In genomic region chr11:3873712-3874349, GRCh38 we compare ENCODE assay signal across 21 cellular contexts. TPM values are rescaled to one million over a fixed set of nuclear protein-coding genes. Genes with fewer than 3 reads are reported as not detected.
DNase-seq lines count a peak whose midpoint lies in the region; ATAC-seq and TF ChIP-seq lines count a peak whose summit lies in the region.
"Had no signal": no experiment of that assay in that cellular context is flagged by ENCODE, and none has a peak within 500 bp of the region (broad histone marks: within the 10 kb centered on the region; RNA-seq: fewer than 3 reads in every experiment).

No MANE protein-coding gene starts in this region.

- BruUV-seq in IMR-90 (replicated peaks; lab: Mats Ljungman, UMichigan), result no TSS peak

- H3K36me3 Mint-ChIP-seq in activated CD4-positive, alpha-beta T cell treated with anti-CD3 and anti-CD28 coated beads, Interleukin-2, amount 10 ng/mL, durations not matched to agents 7 days and 5 days (ENCODE audit: low read depth), result peaks cover 23% of the 10 kb centered on the region
- H3K36me3 Mint-ChIP-seq in activated CD4-positive, alpha-beta T cell treated with anti-CD3 and anti-CD28 coated beads, Interleukin-2, amount 10 ng/mL, durations not matched to agents 24 days and 14 days (ENCODE audit: low read depth), result peaks cover 20% of the 10 kb centered on the region
- no peaks in the 10 kb centered on the region for H3K36me3 Mint-ChIP-seq in activated B cell treated with CpG ODN at 0.5 μM for 24 hours (ENCODE audit: low read depth)

- TF ChIP-seq RAD21 in IMR-90 (IDR thresholded peaks at IDR 0.05; ENCODE audit: low read length), result no peak

- H3K36me3 ChIP-seq in IMR-90 (ENCODE audit: control insufficient read depth, insufficient read depth, low read length) (no peaks in the 10 kb centered on the region), psoas muscle (ENCODE audit: insufficient read depth in 1 of 2, low read depth in 1 of 2) (no peaks in the 10 kb centered on the region)
- H3K36me3 ChIP-seq: pancreas, right lobe of liver had no signal

- peaks cover 18 to 22% of the 10 kb centered on the region in 2 experiments for H3K79me1 ChIP-seq in IMR-90 (ENCODE audit: low read depth in 1 of 2, low read length in 2 of 2)

- H3K23ac ChIP-seq in IMR-90 (ENCODE audit: low read depth, low read length), result no peak overlapping the region

- H3K9me1 ChIP-seq in IMR-90 (ENCODE audit: insufficient read depth, low read length), result peaks cover 3% of the 10 kb centered on the region; the same call in 1 of the 2 replicates

- H3K9me3 Mint-ChIP-seq in activated CD4-positive, alpha-beta T cell treated with anti-CD3 and anti-CD28 coated beads, Interleukin-2, amount 10 ng/mL, durations not matched to agents 7 days and 5 days, result no peaks in the 10 kb centered on the region
- H3K9me3 Mint-ChIP-seq in activated CD4-positive, alpha-beta T cell treated with anti-CD3 and anti-CD28 coated beads, Interleukin-2, amount 10 ng/mL, durations not matched to agents 24 days and 14 days, result no peaks in the 10 kb centered on the region
- H3K9me3 Mint-ChIP-seq in activated B cell treated with CpG ODN at 0.5 μM for 24 hours, result no peaks in the 10 kb centered on the region

- no peak overlapping the region for H4K8ac ChIP-seq in IMR-90 (ENCODE audit: low read depth in 2 of 2, low read length in 2 of 2)

- DNase-seq in activated CD4-positive, alpha-beta T cell treated with anti-CD3 and anti-CD28 coated beads, Interleukin-2, amount 10 ng/mL, durations not matched to agents 7 days and 5 days, result no peak
- DNase-seq in activated CD4-positive, alpha-beta T cell treated with anti-CD3 and anti-CD28 coated beads, Interleukin-2, amount 10 ng/mL, durations not matched to agents 24 days and 14 days, result no peak
- DNase-seq in IMR-90, result no peak
- DNase-seq in activated B cell treated with CpG ODN at 0.5 μM for 24 hours, result no peak
- no peak for DNase-seq in psoas muscle
- no peak for DNase-seq in foreskin melanocyte
- no peak for DNase-seq in KBM-7
- DNase-seq: activated CD4-positive, alpha-beta T cell treated with anti-CD3 and anti-CD28 coated beads, Interleukin-2, amount 50 U/mL, for 48 hours; activated naive CD4-positive, alpha-beta T cell; activated T-cell treated with anti-CD3 and anti-CD28 coated beads for 4 hours; C1 segment of cervical spinal cord; GDM1; GOT3; NCI-H2029; pancreas; right lobe of liver had no signal

- peaks cover 2% of the 10 kb centered on the region; the same call in 1 of the 2 replicates for H3K4me1 ChIP-seq in IMR-90 (ENCODE audit: control insufficient read depth, insufficient read depth, low read length)
- peaks cover 45% of the 10 kb centered on the region for H3K4me1 ChIP-seq in psoas muscle

- H3K9ac ChIP-seq in IMR-90 (ENCODE audit: low read depth, low read length), result no peak overlapping the region

- no peak overlapping the region for H2AK5ac ChIP-seq in IMR-90 (ENCODE audit: low read depth, low read length)

- no peak overlapping the region for H3K4me3 ChIP-seq in IMR-90 (ENCODE audit: insufficient read depth, low read depth, low read length)
- H3K4me3 ChIP-seq in psoas muscle, result no peak overlapping the region
- H3K4me3 ChIP-seq: A549, coronary artery, lung, pancreas, right lobe of liver, SK-N-MC had no signal

- H2BK5ac ChIP-seq in IMR-90 (ENCODE audit: low read depth, low read length, poor library complexity, severe bottlenecking), result no peak overlapping the region

- H3K9me3 ChIP-seq in IMR-90 (ENCODE audit: control insufficient read depth, insufficient read depth, low read length) (no peaks in the 10 kb centered on the region), psoas muscle (no peaks in the 10 kb centered on the region)
- H3K9me3 ChIP-seq: A549, pancreas, right lobe of liver had no signal

- POLR2A ChIA-PET in activated CD4-positive, alpha-beta T cell treated with anti-CD3 and anti-CD28 coated beads, Interleukin-2, amount 10 ng/mL, durations not matched to agents 7 days and 5 days (lab: Charles Lee), result no interaction called here
- POLR2A ChIA-PET in IMR-90 (lab: Charles Lee; ENCODE audit: unreplicated experiment) (no interaction called here), activated B cell treated with CpG ODN at 0.5 μM for 24 hours (lab: Charles Lee) (interaction anchor here (0.6 to 2.9 kb wide), 9 partner anchors 9 to 92 kb away, joined by 3 to 44 read pairs (median 11); partner anchors contain the start of genes RHOG and STIM1)

- H3K4me2 ChIP-seq in IMR-90 (ENCODE audit: low read depth, low read length), result no peak overlapping the region
- H3K4me2 ChIP-seq: A549 had no signal

- no peak overlapping the region for H3K4me3 Mint-ChIP-seq in activated CD4-positive, alpha-beta T cell treated with anti-CD3 and anti-CD28 coated beads, Interleukin-2, amount 10 ng/mL, durations not matched to agents 7 days and 5 days
- no peak overlapping the region for H3K4me3 Mint-ChIP-seq in activated CD4-positive, alpha-beta T cell treated with anti-CD3 and anti-CD28 coated beads, Interleukin-2, amount 10 ng/mL, durations not matched to agents 24 days and 14 days
- peak overlapping the region; percentile 20 for H3K4me3 Mint-ChIP-seq in activated B cell treated with CpG ODN at 0.5 μM for 24 hours

- no peak overlapping the region for H3K27ac ChIP-seq in IMR-90 (ENCODE audit: insufficient read depth, low read length)
- peak overlapping the region; percentile 43 for H3K27ac ChIP-seq in psoas muscle
- H3K27ac ChIP-seq: A549, coronary artery, pancreas, right lobe of liver, SK-N-MC had no signal

- H2BK15ac ChIP-seq in IMR-90 (ENCODE audit: low read depth, low read length), result no peak overlapping the region

- CTCF ChIA-PET in activated CD4-positive, alpha-beta T cell treated with anti-CD3 and anti-CD28 coated beads, Interleukin-2, amount 10 ng/mL, durations not matched to agents 7 days and 5 days (lab: Charles Lee), result interaction anchor here (0.7 to 3.2 kb wide), 9 partner anchors 12 to 199 kb away, joined by 3 to 12 read pairs (median 4); partner anchors contain the start of gene RHOG
- CTCF ChIA-PET in IMR-90 (lab: Yijun Ruan, JAX) (interaction anchor here (1.0 kb wide), 2 partner anchors 7 to 19 kb away, joined by 3 to 4 read pairs; partner anchors contain the start of gene STIM1), activated B cell treated with CpG ODN at 0.5 μM for 24 hours (lab: Charles Lee) (interaction anchor here (0.6 to 1.5 kb wide), 5 partner anchors 19 to 200 kb away, joined by 3 to 17 read pairs (median 5); partner anchors contain the start of gene STIM1)

- no peak overlapping the region for H3K14ac ChIP-seq in IMR-90 (replicated peaks; ENCODE audit: low read depth, low read length)

- in situ Hi-C loops in IMR-90 (cut with MboI; ENCODE audit: low sequenced_read_pairs), result no loop called here
- in situ Hi-C loops in KBM-7 (cut with MboI; ENCODE audit: low pct_unique_long_range_greater_than_20kb, low sequenced_read_pairs), result no loop called here

- H2BK20ac ChIP-seq in IMR-90 (ENCODE audit: low read depth, low read length), result no peak overlapping the region

- no peak for TF ChIP-seq CTCF in IMR-90 (conservative IDR thresholded peaks at IDR 0.05; ENCODE audit: low read depth, low read length)
- TF ChIP-seq CTCF in activated B cell treated with CpG ODN at 0.5 μM for 24 hours (IDR thresholded peaks at IDR 0.05), result no peak
- no peak for TF ChIP-seq CTCF in psoas muscle (IDR thresholded peaks at IDR 0.05)

- no peak overlapping the region for H4K91ac ChIP-seq in IMR-90 (ENCODE audit: insufficient read depth, low read depth, low read length)

- no peak for TF ChIP-seq POLR2A in IMR-90 (IDR thresholded peaks at IDR 0.05; ENCODE audit: low read depth, low read length)

- H3K56ac ChIP-seq in IMR-90 (ENCODE audit: extremely low read depth, insufficient read depth, low read length), result no peak overlapping the region

- H2AFZ ChIP-seq in IMR-90 (replicated peaks; ENCODE audit: low read length, poor library complexity), result peak overlapping the region; percentile 62

- no peaks in the 10 kb centered on the region for H3K27me3 ChIP-seq in IMR-90 (ENCODE audit: control insufficient read depth, insufficient read depth, low read length)
- H3K27me3 ChIP-seq in psoas muscle (ENCODE audit: insufficient read depth in 3 of 3, low read length in 2 of 3), result no peaks in the 10 kb centered on the region
- H3K27me3 ChIP-seq: pancreas, right lobe of liver had no signal

- ATAC-seq in IMR-90 (ENCODE audit: low read depth) (no peak), activated B cell treated with CpG ODN at 0.5 μM for 24 hours (ENCODE audit: low read depth) (peak; percentile 82), psoas muscle (peak in 1 of 4 donors; percentile 21), HG02938 (IDR thresholded peaks at IDR 0.05; ENCODE audit: unreplicated experiment) (no peak)
- ATAC-seq: A549, pancreas, right lobe of liver had no signal

- H3K4ac ChIP-seq in IMR-90 (ENCODE audit: low read depth, low read length), result no peak overlapping the region

- H3K18ac ChIP-seq in IMR-90 (ENCODE audit: low read depth, low read length), result no peak overlapping the region

- peak overlapping the region; percentile 10 for H3K27ac Mint-ChIP-seq in activated CD4-positive, alpha-beta T cell treated with anti-CD3 and anti-CD28 coated beads, Interleukin-2, amount 10 ng/mL, durations not matched to agents 7 days and 5 days
- H3K27ac Mint-ChIP-seq in activated CD4-positive, alpha-beta T cell treated with anti-CD3 and anti-CD28 coated beads, Interleukin-2, amount 10 ng/mL, durations not matched to agents 24 days and 14 days, result no peak overlapping the region
- H3K27ac Mint-ChIP-seq in activated B cell treated with CpG ODN at 0.5 μM for 24 hours, result peak overlapping the region; percentile 50

- intact Hi-C loops in activated CD4-positive, alpha-beta T cell treated with anti-CD3 and anti-CD28 coated beads, Interleukin-2, amount 10 ng/mL, durations not matched to agents 24 days and 14 days (cut with micrococcal nuclease), result no loop called here
- intact Hi-C loops in IMR-90 (cut with micrococcal nuclease), result no loop called here
- intact Hi-C loops in activated B cell treated with CpG ODN at 0.5 μM for 24 hours (cut with micrococcal nuclease), result loop anchor here (1.0 kb wide), 1 partner anchor 9 kb away; no protein-coding TSS in a partner anchor
- intact Hi-C loops in psoas muscle (cut with DNase I), result no loop called here

- no CpG with 5 or more reads among the region's 2 CpGs for WGBS in IMR-90 (ENCODE audit: extremely low coverage in 2 of 2, insufficient read length in 1 of 2), 2 experiments
- WGBS in psoas muscle, 3 donors, result 61 to 94% (median 66%) methylated on average over 2 of the region's 2 CpGs

- H4K5ac ChIP-seq in IMR-90 (ENCODE audit: low read depth, low read length), result no peak overlapping the region

- no peak overlapping the region for H2AK9ac ChIP-seq in IMR-90 (replicated peaks; ENCODE audit: low read depth, low read length, poor library complexity)

- H4K20me1 ChIP-seq in IMR-90 (ENCODE audit: insufficient read depth, low read length), result peaks cover 10% of the 10 kb centered on the region; the same call in 1 of the 2 replicates

- dilution Hi-C loops in IMR-90 (cut with HindIII; ENCODE audit: low sequenced_read_pairs, unreplicated experiment), result no loop called here

- H2BK120ac ChIP-seq in IMR-90 (ENCODE audit: low read depth, low read length), result no peak overlapping the region

- peaks cover 66% of the 10 kb centered on the region for H3K4me1 Mint-ChIP-seq in activated CD4-positive, alpha-beta T cell treated with anti-CD3 and anti-CD28 coated beads, Interleukin-2, amount 10 ng/mL, durations not matched to agents 7 days and 5 days
- H3K4me1 Mint-ChIP-seq in activated CD4-positive, alpha-beta T cell treated with anti-CD3 and anti-CD28 coated beads, Interleukin-2, amount 10 ng/mL, durations not matched to agents 24 days and 14 days, result peaks cover 55% of the 10 kb centered on the region
- peaks cover 85% of the 10 kb centered on the region for H3K4me1 Mint-ChIP-seq in activated B cell treated with CpG ODN at 0.5 μM for 24 hours

- H3K27me3 Mint-ChIP-seq in activated CD4-positive, alpha-beta T cell treated with anti-CD3 and anti-CD28 coated beads, Interleukin-2, amount 10 ng/mL, durations not matched to agents 7 days and 5 days, result no peaks in the 10 kb centered on the region
- H3K27me3 Mint-ChIP-seq in activated CD4-positive, alpha-beta T cell treated with anti-CD3 and anti-CD28 coated beads, Interleukin-2, amount 10 ng/mL, durations not matched to agents 24 days and 14 days, result no peaks in the 10 kb centered on the region
- H3K27me3 Mint-ChIP-seq in activated B cell treated with CpG ODN at 0.5 μM for 24 hours, result no peaks in the 10 kb centered on the region

RNA-seq across cellular contexts. Expression of gene STIM1, which starts 18.4 kb away (rescaled TPM):
- total RNA-seq in activated CD4-positive, alpha-beta T cell treated with anti-CD3 and anti-CD28 coated beads, Interleukin-2, amount 10 ng/mL, durations not matched to agents 7 days and 5 days, result 100 to 1,000 TPM; 103 to 108 TPM
- total RNA-seq in activated CD4-positive, alpha-beta T cell treated with anti-CD3 and anti-CD28 coated beads, Interleukin-2, amount 10 ng/mL, durations not matched to agents 24 days and 14 days, result 60.6 and 63.4 TPM in 2 replicates
- total RNA-seq in IMR-90 (2012; rRNA removed), result 13.9 and 17.9 TPM in 2 replicates
- polyA plus RNA-seq in IMR-90 (2012; rRNA removed), result 19.2 and 23.0 TPM in 2 replicates
- polyA plus RNA-seq in IMR-90 (2012; cell fraction: cytosol; rRNA removed), result 24.2 and 28.5 TPM in 2 replicates
- 34.8 and 44.6 TPM in 2 replicates for polyA plus RNA-seq in IMR-90 (2012; cell fraction: nucleus; rRNA removed; ENCODE audit: low replicate concordance)
- 37.3 and 38.4 TPM in 2 replicates for total RNA-seq in activated B cell treated with CpG ODN at 0.5 μM for 24 hours
- 100 to 1,000 TPM in 3 of 4 donors, 10 to 100 TPM in 1; 97.5 to 147 (median 112) TPM for total RNA-seq in psoas muscle
- 100 to 1,000 TPM in 1 of 3 donors, 10 to 100 TPM in 2; 52.1 to 133 (median 66.4) TPM for polyA plus RNA-seq in psoas muscle

RNA-seq across cellular contexts. Expression of gene RHOG, which starts 33.1 kb away (rescaled TPM):
- 100 to 1,000 TPM; 158 to 172 TPM for total RNA-seq in activated CD4-positive, alpha-beta T cell treated with anti-CD3 and anti-CD28 coated beads, Interleukin-2, amount 10 ng/mL, durations not matched to agents 7 days and 5 days
- total RNA-seq in activated CD4-positive, alpha-beta T cell treated with anti-CD3 and anti-CD28 coated beads, Interleukin-2, amount 10 ng/mL, durations not matched to agents 24 days and 14 days, result 174 and 176 TPM in 2 replicates
- total RNA-seq in IMR-90 (2012; rRNA removed), result 16.3 and 20.6 TPM in 2 replicates
- polyA plus RNA-seq in IMR-90 (2012; rRNA removed), result 106 and 114 TPM in 2 replicates
- polyA plus RNA-seq in IMR-90 (2012; cell fraction: cytosol; rRNA removed), result 41.7 and 123 TPM in 2 replicates
- 16.5 and 40.2 TPM in 2 replicates for polyA plus RNA-seq in IMR-90 (2012; cell fraction: nucleus; rRNA removed; ENCODE audit: low replicate concordance)
- total RNA-seq in activated B cell treated with CpG ODN at 0.5 μM for 24 hours, result 163 and 176 TPM in 2 replicates
- 10 to 100 TPM; 22.4 to 40.9 (median 37.6) TPM for total RNA-seq in psoas muscle
- 10 to 100 TPM; 44.5 to 80.1 (median 51.3) TPM for polyA plus RNA-seq in psoas muscle
